Comparison of ENCODE assay signal across 8 cellular contexts in the genomic region with DNA sequence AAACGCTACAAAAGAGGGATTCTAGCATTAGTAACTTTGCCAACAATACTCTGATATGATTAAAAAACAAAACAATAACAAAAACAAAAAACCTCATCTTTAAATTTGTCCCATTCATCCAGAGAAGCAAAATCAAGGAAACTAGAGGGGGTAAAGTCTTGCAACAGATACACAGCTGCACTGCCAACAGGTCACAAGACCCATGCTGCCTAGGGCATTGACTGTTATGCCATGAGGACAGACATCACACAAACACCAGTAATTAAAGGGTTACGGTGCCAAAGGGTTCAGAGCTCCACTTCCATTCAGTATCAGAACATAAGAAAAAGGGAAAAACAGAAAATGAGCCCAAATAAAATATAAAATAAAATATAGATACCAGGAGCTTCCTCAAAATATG. TPM values are rescaled to one million over a fixed set of nuclear protein-coding genes. Genes with fewer than 3 reads are reported as not detected.
DNase-seq lines count a peak whose midpoint lies in the region; ATAC-seq and TF ChIP-seq lines count a peak whose summit lies in the region.

No MANE protein-coding gene starts in this region.

- H3K79me2 ChIP-seq in DOHH2 (ENCODE audit: control insufficient read depth, low read length), result peaks cover 55% of the 10 kb centered on the region
- peaks cover 62% of the 10 kb centered on the region for H3K79me2 ChIP-seq in osteoblast (ENCODE audit: insufficient read depth, low read length)

- H3K4me3 ChIP-seq in DOHH2 (ENCODE audit: low read length) (peak overlapping the region; percentile 8; the same call in 1 of the 2 replicates), NB4 (ENCODE audit: low read depth, low read length) (peak overlapping the region; percentile 81), colonic mucosa (peak overlapping the region; percentile 75), osteoblast (ENCODE audit: insufficient read depth, low read length) (peak overlapping the region; percentile 96)

- no peaks in the 10 kb centered on the region for H3K9me2 ChIP-seq in DOHH2 (replicated peaks; ENCODE audit: control insufficient read depth, low read length)

- H2AFZ ChIP-seq in osteoblast (ENCODE audit: low read length), result no peak overlapping the region

- H3K4me2 ChIP-seq in DOHH2 (ENCODE audit: low read length), result peak overlapping the region; percentile 68
- H3K4me2 ChIP-seq in osteoblast (ENCODE audit: insufficient read depth, low read length), result peak overlapping the region; percentile 91

- no peak overlapping the region for H3K27ac ChIP-seq in DOHH2 (ENCODE audit: low read depth, low read length)
- H3K27ac ChIP-seq in colonic mucosa, result no peak overlapping the region
- H3K27ac ChIP-seq in osteoblast (ENCODE audit: low read depth, low read length), result no peak overlapping the region

- no peak for TF ChIP-seq CTCF in DOHH2 (IDR thresholded peaks at IDR 0.05; ENCODE audit: low read depth, low read length, poor library complexity, severe bottlenecking)
- no peak for TF ChIP-seq CTCF in NB4 (IDR thresholded peaks at IDR 0.05; ENCODE audit: low read depth, low read length)
- TF ChIP-seq CTCF in colonic mucosa (IDR thresholded peaks at IDR 0.05), result no peak
- no peak for TF ChIP-seq CTCF in osteoblast (IDR thresholded peaks at IDR 0.05; ENCODE audit: extremely low read depth, low read depth, low read length)

- ATAC-seq in HG02840 (IDR thresholded peaks at IDR 0.05; ENCODE audit: low FRiP score, unreplicated experiment) (no peak), HG02759 (IDR thresholded peaks at IDR 0.05; ENCODE audit: unreplicated experiment) (no peak), GM18511 (IDR thresholded peaks at IDR 0.05; ENCODE audit: unreplicated experiment) (no peak)

- no peaks in the 10 kb centered on the region for H3F3A ChIP-seq in DOHH2 (ENCODE audit: control insufficient read depth, insufficient read depth)

- H3K36me3 ChIP-seq in DOHH2 (ENCODE audit: control insufficient read depth, low read length), result peaks cover 4% of the 10 kb centered on the region; the same call in 1 of the 2 replicates
- H3K36me3 ChIP-seq in colonic mucosa, result no peaks in the 10 kb centered on the region
- H3K36me3 ChIP-seq in osteoblast (ENCODE audit: insufficient read depth, low read length), result no peaks in the 10 kb centered on the region

- H3K9ac ChIP-seq in colonic mucosa (ENCODE audit: low read depth in 2 of 2, low read length in 2 of 2), result no peak overlapping the region

- TF ChIP-seq POLR2A in NB4 (IDR thresholded peaks at IDR 0.05; ENCODE audit: extremely low read depth, insufficient read length), result no peak

- DNase-seq in NB4 (ENCODE audit: low read depth) (peak; percentile 44), colonic mucosa (no peak), osteoblast (ENCODE audit: insufficient read length, low spot score, missing footprints) (peak; percentile 90), NOMO-1 treated with dmso at 0.1 percent for 144 hours (lab: John Stamatoyannopoulos, UW; ENCODE audit: unreplicated experiment) (no peak)

- H3K27me3 ChIP-seq in DOHH2 (ENCODE audit: control insufficient read depth, low read length) (no peaks in the 10 kb centered on the region), colonic mucosa (no peaks in the 10 kb centered on the region), osteoblast (ENCODE audit: insufficient read depth, low read length) (no peaks in the 10 kb centered on the region)

- peaks cover 28% of the 10 kb centered on the region for H3K4me1 ChIP-seq in DOHH2 (ENCODE audit: control insufficient read depth, low read length)
- H3K4me1 ChIP-seq in colonic mucosa, result peaks cover 7% of the 10 kb centered on the region
- peaks cover 14% of the 10 kb centered on the region for H3K4me1 ChIP-seq in osteoblast (ENCODE audit: insufficient read depth, low read length)

- H3K9me3 ChIP-seq in DOHH2 (ENCODE audit: control insufficient read depth, insufficient read depth, low read length) (no peaks in the 10 kb centered on the region), colonic mucosa (no peaks in the 10 kb centered on the region), osteoblast (ENCODE audit: low read depth, low read length) (no peaks in the 10 kb centered on the region)

- intact Hi-C loops in colonic mucosa (cut with DNase I), result no loop called here

- H4K20me1 ChIP-seq in DOHH2 (ENCODE audit: control insufficient read depth, insufficient read depth, low read depth, low read length), result peaks cover 12% of the 10 kb centered on the region; the same call in 1 of the 2 replicates
- H4K20me1 ChIP-seq in osteoblast (ENCODE audit: insufficient read depth, low read length), result peaks cover 46% of the 10 kb centered on the region

RNA-seq across cellular contexts. Expression of a gene that starts 1.6 kb away (rescaled TPM):
- total RNA-seq in colonic mucosa (10 to 100 TPM; 25.4 to 31.9 TPM), osteoblast (57.5 and 64.8 TPM in 2 replicates)

RNA-seq across cellular contexts. Expression of a gene that starts 52.6 kb away (rescaled TPM):
- total RNA-seq in colonic mucosa, result 100 to 1,000 TPM; 134 to 169 TPM
- total RNA-seq in osteoblast, result 73.1 and 104 TPM in 2 replicates

Comparison
In these comparisons a context has a peak if more than half of its experiments do, and no peak if none do; other contexts are left out.
1. H3K4me3 ChIP-seq: peak in every context shown above with its lines; median percentile 96 in osteoblast; 81 in NB4; 75 in colonic mucosa; 8 in DOHH2.
2. DNase-seq: peak in NB4 (single experiment) and osteoblast (single experiment); none in colonic mucosa (single experiment) and NOMO-1 treated with dmso at 0.1 percent for 144 hours (single experiment).